Comparison of ENCODE assay signal across 1 cellular context in genomic region chr1:15196069-15196468, GRCh38.
TF ChIP-seq lines count a peak whose summit lies in the region.

No MANE protein-coding gene starts in this region.

TF ChIP-seq in GM23338, 12 proteins besides CTCF, POLR2A, EP300 and RAD21 (continued from another document):
- TF ChIP-seq ZNF462 (CRISPR knock-in tag; IDR thresholded peaks at IDR 0.05) = no peak
- TF ChIP-seq NANOG (IDR thresholded peaks at IDR 0.05; ENCODE audit: borderline replicate concordance) = no peak
